In genomic region chr12:1590083-1590979, GRCh38 we compare ENCODE assay signal across 8 cellular contexts. TPM values are rescaled to one million over a fixed set of nuclear protein-coding genes. Genes with fewer than 3 reads are reported as not detected.
DNase-seq lines count a peak whose midpoint lies in the region; ATAC-seq and TF ChIP-seq lines count a peak whose summit lies in the region.

No MANE protein-coding gene starts in this region.

- H3K4me1 Mint-ChIP-seq in dendritic cell treated with granulocyte-macrophage colony-stimulating factor and Interleukin-4, amounts not matched to agents 40 ng/mL and 50 ng/mL, for 4 days (ENCODE audit: low read depth) = peaks cover 51% of the 10 kb centered on the region

- H3K79me1 ChIP-seq in mesenchymal stem cell (replicated peaks; ENCODE audit: low read length, poor library complexity, severe bottlenecking) = peaks cover 5% of the 10 kb centered on the region

- 3% methylated on average over 11 of the region's 12 CpGs for WGBS in mesenchymal stem cell

- H4K91ac ChIP-seq in mesenchymal stem cell (ENCODE audit: low read length) = no peak overlapping the region

- H3K18ac ChIP-seq in mesenchymal stem cell (ENCODE audit: low read depth in 1 of 2, low read length in 2 of 2) = peak overlapping the region; percentile 3 to 31

- CTCF ChIA-PET in A673 (lab: Charles Lee) = no interaction called here

- no peaks in the 10 kb centered on the region for H3K27me3 Mint-ChIP-seq in dendritic cell treated with granulocyte-macrophage colony-stimulating factor and Interleukin-4, amounts not matched to agents 40 ng/mL and 50 ng/mL, for 4 days

- peak overlapping the region; percentile 3 for H3K27ac Mint-ChIP-seq in dendritic cell treated with granulocyte-macrophage colony-stimulating factor and Interleukin-4, amounts not matched to agents 40 ng/mL and 50 ng/mL, for 4 days

- no peak overlapping the region for H3K14ac ChIP-seq in mesenchymal stem cell (ENCODE audit: low read length in 2 of 2)

- H3K23ac ChIP-seq in mesenchymal stem cell (ENCODE audit: low read length in 2 of 2) = no peak overlapping the region

- peak overlapping the region; percentile 80 for H3K9ac ChIP-seq in mesenchymal stem cell (ENCODE audit: low read length)

- H3K4me1 ChIP-seq in A673 (ENCODE audit: insufficient read depth, low read length, poor library complexity, severe bottlenecking) (peaks cover 30% of the 10 kb centered on the region), mesenchymal stem cell (ENCODE audit: control insufficient read depth, insufficient read depth, low read depth, low read length) (peaks cover 23% of the 10 kb centered on the region), vagina (peaks cover 64% of the 10 kb centered on the region)

- peak overlapping the region; percentile 6 for H3K27ac ChIP-seq in A673 (ENCODE audit: low read depth, low read length, poor library complexity, severe bottlenecking)
- peak overlapping the region; percentile 12 for H3K27ac ChIP-seq in mesenchymal stem cell (ENCODE audit: low read length, poor library complexity, severe bottlenecking)
- peak overlapping the region; percentile 48 for H3K27ac ChIP-seq in vagina

- H3K36me3 ChIP-seq in A673 (ENCODE audit: insufficient read depth, low read length, poor library complexity, severe bottlenecking) (no peaks in the 10 kb centered on the region), MG63 (peaks cover 58% of the 10 kb centered on the region), mesenchymal stem cell (ENCODE audit: control insufficient read depth in 1 of 2, insufficient read depth in 2 of 2, low read depth in 1 of 2, low read length in 2 of 2) (peaks cover 7% of the 10 kb centered on the region in 2 experiments), vagina (no peaks in the 10 kb centered on the region)

- no peak for TF ChIP-seq CTCF in A673 (conservative IDR thresholded peaks at IDR 0.05; ENCODE audit: low read depth, low read length)
- no peak for TF ChIP-seq CTCF in vagina (IDR thresholded peaks at IDR 0.05)

- H2AFZ ChIP-seq in mesenchymal stem cell (ENCODE audit: low read depth, low read length) = no peak overlapping the region

- no peak overlapping the region for H2BK15ac ChIP-seq in mesenchymal stem cell (ENCODE audit: low read depth, poor library complexity, severe bottlenecking)

- peaks cover 36% of the 10 kb centered on the region for H3K36me3 Mint-ChIP-seq in dendritic cell treated with granulocyte-macrophage colony-stimulating factor and Interleukin-4, amounts not matched to agents 40 ng/mL and 50 ng/mL, for 4 days (ENCODE audit: low read depth)

- no TSS peak for BruUV-seq in A673 (replicated peaks; lab: Mats Ljungman, UMichigan)

- no peak overlapping the region for H2BK5ac ChIP-seq in mesenchymal stem cell (ENCODE audit: low read depth, low read length, poor library complexity, severe bottlenecking)

- no peak overlapping the region for H2BK12ac ChIP-seq in mesenchymal stem cell (ENCODE audit: low read length in 2 of 2)

- no peak overlapping the region for H3K4ac ChIP-seq in mesenchymal stem cell (ENCODE audit: low read depth in 1 of 2, low read length in 2 of 2)

- no peak overlapping the region for H2BK120ac ChIP-seq in mesenchymal stem cell (ENCODE audit: low read depth, low read length)

- no peak overlapping the region for H3K4me3 Mint-ChIP-seq in dendritic cell treated with granulocyte-macrophage colony-stimulating factor and Interleukin-4, amounts not matched to agents 40 ng/mL and 50 ng/mL, for 4 days

- DNase-seq in A673 (ENCODE audit: low spot score) (no peak), MG63 (peak; percentile 31), mesenchymal stem cell (peak; percentile 50), vagina (ENCODE audit: extremely low spot score in 2 of 2) (no peak), DMS53 (lab: John Stamatoyannopoulos, UW) (no peak), NK-92 (lab: John Stamatoyannopoulos, UW; ENCODE audit: unreplicated experiment) (no peak)

- intact Hi-C loops in A673 (cut with micrococcal nuclease; ENCODE audit: unreplicated experiment) (loop anchor here (5.0 to 10.0 kb wide), 2 partner anchors 308 to 836 kb away; partner anchors contain the start of gene WNK1), vagina (cut with DNase I) (no loop called here)
- intact Hi-C loops in dendritic cell treated with granulocyte-macrophage colony-stimulating factor and Interleukin-4, amounts not matched to agents 40 ng/mL and 50 ng/mL, for 4 days (cut with micrococcal nuclease) = no loop called here

- H3K9me3 ChIP-seq in A673 (ENCODE audit: low read depth, low read length, poor library complexity, severe bottlenecking) = no peaks in the 10 kb centered on the region
- H3K9me3 ChIP-seq in MG63 = no peaks in the 10 kb centered on the region
- no peaks in the 10 kb centered on the region for H3K9me3 ChIP-seq in mesenchymal stem cell (ENCODE audit: control insufficient read depth, low read length)
- no peaks in the 10 kb centered on the region for H3K9me3 ChIP-seq in vagina

- no peaks in the 10 kb centered on the region for H3K9me3 Mint-ChIP-seq in dendritic cell treated with granulocyte-macrophage colony-stimulating factor and Interleukin-4, amounts not matched to agents 40 ng/mL and 50 ng/mL, for 4 days

- H3K27me3 ChIP-seq in A673 (replicated peaks; ENCODE audit: insufficient read depth, low read depth, low read length, poor library complexity) (no peaks in the 10 kb centered on the region), MG63 (no peaks in the 10 kb centered on the region), mesenchymal stem cell (ENCODE audit: control insufficient read depth in 1 of 2, insufficient read depth in 1 of 2, low read length in 2 of 2) (no peaks in the 10 kb centered on the region), vagina (no peaks in the 10 kb centered on the region)

- no peak for ATAC-seq in HG03097 (IDR thresholded peaks at IDR 0.05; ENCODE audit: low FRiP score, unreplicated experiment)

- H3K4me2 ChIP-seq in mesenchymal stem cell (ENCODE audit: low read length, poor library complexity, severe bottlenecking) = peak overlapping the region; percentile 71

- POLR2A ChIA-PET in A673 (lab: Charles Lee; ENCODE audit: low non-redundant PET) = no interaction called here

- H4K8ac ChIP-seq in mesenchymal stem cell (ENCODE audit: low read length) = no peak overlapping the region

- H3K4me3 ChIP-seq in A673 (ENCODE audit: low read depth, low read length, poor library complexity, severe bottlenecking) (peak overlapping the region; percentile 80), MG63 (peak overlapping the region; percentile 59), mesenchymal stem cell (ENCODE audit: insufficient read depth in 1 of 2, low read depth in 1 of 2, low read length in 2 of 2) (peak overlapping the region in 1 of 2 experiments; percentile 87), vagina (peak overlapping the region; percentile 4 to 28)

- no peak for TF ChIP-seq POLR2A in vagina (IDR thresholded peaks at IDR 0.05)

- H2AK5ac ChIP-seq in mesenchymal stem cell (ENCODE audit: low read length, severe bottlenecking) = no peak overlapping the region

RNA-seq across cellular contexts. Expression of gene FBXL14, which starts 4.0 kb away (rescaled TPM):
- total RNA-seq in A673 (2021) (19.3 and 21.2 TPM in 2 replicates), vagina (15.2 TPM)
- total RNA-seq in MG63 (2014; rRNA removed; shearing (Covaris generic); ENCODE audit: low replicate concordance) = 9.1 and 11.9 TPM in 2 replicates
- 4.3 TPM for polyA plus RNA-seq in mesenchymal stem cell (2013, experiment 1 of 2)
- 4.7 TPM for polyA plus RNA-seq in mesenchymal stem cell (2013, experiment 2 of 2)

RNA-seq across cellular contexts. Expression of gene WNT5B, which starts 38.7 kb away (rescaled TPM):
- total RNA-seq in A673 (2021) = 0.34 and 0.59 TPM in 2 replicates
- total RNA-seq in MG63 (2014; rRNA removed; shearing (Covaris generic); ENCODE audit: low replicate concordance) = 208 and 341 TPM in 2 replicates
- 14.1 TPM for polyA plus RNA-seq in mesenchymal stem cell (2013, experiment 1 of 2)
- polyA plus RNA-seq in mesenchymal stem cell (2013, experiment 2 of 2) = 16.0 TPM
- 7.6 TPM for total RNA-seq in vagina

Comparison
In these comparisons a context has a peak if more than half of its experiments do, and no peak if none do; other contexts are left out.
1. DNase-seq: peak in MG63 (single experiment) and mesenchymal stem cell (single experiment); none in A673 (single experiment), vagina (0 of 2), DMS53 (single experiment) and NK-92 (single experiment).
2. RNA of gene WNT5B, which starts 38.7 kb away (total RNA-seq): 208 to 341 TPM in MG63; 7.6 TPM in vagina (single experiment) and 0.34 to 0.59 TPM in A673; every median in the first group is over 10 times any median in the second.
3. Peak in every context shown above with its lines, with median percentiles within 50 percentile points of each other: H3K27ac ChIP-seq.